ENCODE assay signal across 26 cellular contexts in the genomic region with DNA sequence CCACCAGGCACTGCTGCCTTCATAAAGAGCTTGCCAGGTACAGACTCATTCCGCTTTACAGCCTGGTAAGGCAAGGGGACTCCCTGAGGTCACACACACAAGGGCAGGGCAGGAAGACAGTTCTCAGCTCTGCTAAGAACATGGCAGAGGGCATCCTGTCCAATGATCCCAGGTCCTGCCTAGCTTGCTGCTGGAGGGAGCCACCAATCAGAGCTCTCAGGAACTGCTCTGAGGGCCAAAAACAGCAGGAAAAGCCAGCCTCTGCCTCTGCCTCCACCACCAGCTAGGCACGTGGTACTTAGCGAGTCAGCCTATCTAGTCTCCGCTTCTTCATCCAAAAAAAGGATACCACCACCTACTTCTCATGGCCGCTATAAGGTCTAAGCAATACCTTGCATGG.
"Had no signal": no experiment of that assay in that cellular context is flagged by ENCODE, and none has a peak within 500 bp of the region (broad histone marks: within the 10 kb centered on the region; RNA-seq: fewer than 3 reads in every experiment).

No MANE protein-coding gene starts in this region.

- H3K4me3 ChIP-seq: colonic mucosa, esophagus squamous epithelium, mucosa of descending colon, sigmoid colon, smooth muscle cell, testis had no signal

- H3K27ac Mint-ChIP-seq: activated CD4-positive, alpha-beta T cell treated with anti-CD3 and anti-CD28 coated beads for 36 hours; effector memory CD8-positive, alpha-beta T cell; natural killer cell treated with Interleukin-12 subunit alpha and Interleukin-12 subunit beta and Interleukin-15 and Interleukin-18, amount 100 ng/mL, for 72 hours; progenitor cell of endocrine pancreas; T-cell had no signal

- H3K9me3 ChIP-seq: colonic mucosa, esophagus squamous epithelium, mucosa of descending colon, sigmoid colon, testis had no signal

- H3K4me3 Mint-ChIP-seq: activated CD4-positive, alpha-beta T cell treated with anti-CD3 and anti-CD28 coated beads for 36 hours; activated T-cell treated with anti-CD3 and anti-CD28 coated beads, Interleukin-2, amount 50 U/mL, for 4 hours; effector memory CD8-positive, alpha-beta T cell; natural killer cell treated with Interleukin-12 subunit alpha and Interleukin-12 subunit beta and Interleukin-15 and Interleukin-18, amount 100 ng/mL, for 72 hours; T-cell had no signal

- DNase-seq: activated CD4-positive, alpha-beta T cell treated with anti-CD3 and anti-CD28 coated beads for 36 hours; activated CD4-positive, alpha-beta T cell treated with anti-CD3 and anti-CD28 coated beads, Interleukin-2, amount 50 U/mL, for 4 hours; activated CD4-positive, CD25-positive, alpha-beta regulatory T cell; activated CD8-positive, alpha-beta memory T cell treated with anti-CD3 and anti-CD28 coated beads for 24 hours; activated CD8-positive, alpha-beta memory T cell treated with anti-CD3 and anti-CD28 coated beads, Interleukin-2, amount 50 U/mL, for 4 hours; activated naive CD4-positive, alpha-beta T cell; activated T-cell treated with anti-CD3 and anti-CD28 coated beads, Interleukin-2, amount 50 U/mL, for 4 hours; colonic mucosa; effector memory CD8-positive, alpha-beta T cell; esophagus squamous epithelium; foreskin melanocyte; left ventricle myocardium superior; mucosa of descending colon; retina; sigmoid colon; stimulated activated CD4-positive, alpha-beta T cell treated with anti-CD3 and anti-CD28 coated beads, Interleukin-15, amount 100 ng/mL, for 24 hours; stimulated activated CD4-positive, alpha-beta T cell treated with anti-CD3 and anti-CD28 coated beads, Interleukin-2, amount 100 ng/mL, for 24 hours; stimulated activated naive CD8-positive, alpha-beta T cell treated with anti-CD3 and anti-CD28 coated beads, Interleukin-15, Interleukin-2, amounts not matched to agents 100 U/mL and 50 U/mL, for 24 hours; T-cell; testis; trophoblast cell had no signal

- H3K4me1 Mint-ChIP-seq: activated CD4-positive, alpha-beta T cell treated with anti-CD3 and anti-CD28 coated beads for 36 hours had no signal

- H3K9me3 Mint-ChIP-seq: activated naive CD4-positive, alpha-beta T cell treated with anti-CD3 and anti-CD28 coated beads, Interleukin-2, amount 50 U/mL, for 72 hours; activated T-cell treated with anti-CD3 and anti-CD28 coated beads, Interleukin-2, amount 50 U/mL, for 4 hours; effector memory CD8-positive, alpha-beta T cell; natural killer cell treated with Interleukin-12 subunit alpha and Interleukin-12 subunit beta and Interleukin-15 and Interleukin-18, amount 100 ng/mL, for 72 hours; T-cell had no signal

- H3K27ac ChIP-seq: colonic mucosa, esophagus squamous epithelium, sigmoid colon, testis had no signal

- H3K27me3 ChIP-seq: colonic mucosa, esophagus squamous epithelium, sigmoid colon, testis had no signal

- ATAC-seq: activated CD4-positive, alpha-beta T cell treated with anti-CD3 and anti-CD28 coated beads for 36 hours; activated naive CD4-positive, alpha-beta T cell treated with anti-CD3 and anti-CD28 coated beads, Interleukin-2, amount 50 U/mL, for 72 hours; activated T-cell treated with anti-CD3 and anti-CD28 coated beads, Interleukin-2, amount 50 U/mL, for 4 hours; effector memory CD8-positive, alpha-beta T cell; left ventricle myocardium superior; mucosa of descending colon; natural killer cell treated with Interleukin-12 subunit alpha and Interleukin-12 subunit beta and Interleukin-15 and Interleukin-18, amount 100 ng/mL, for 72 hours; stimulated activated naive CD8-positive, alpha-beta T cell treated with anti-CD3 and anti-CD28 coated beads, Interleukin-15, Interleukin-2, amounts not matched to agents 100 U/mL and 50 U/mL, for 24 hours; T-cell had no signal

- H3K4me1 ChIP-seq: colonic mucosa, esophagus squamous epithelium, sigmoid colon, testis had no signal

- H3K27me3 Mint-ChIP-seq: activated CD4-positive, alpha-beta T cell treated with anti-CD3 and anti-CD28 coated beads for 36 hours; effector memory CD8-positive, alpha-beta T cell; natural killer cell treated with Interleukin-12 subunit alpha and Interleukin-12 subunit beta and Interleukin-15 and Interleukin-18, amount 100 ng/mL, for 72 hours; progenitor cell of endocrine pancreas; T-cell had no signal

- H3K4me2 ChIP-seq: smooth muscle cell had no signal

- FAIRE-seq: urothelium cell line had no signal
